ENCODE assay signal across 8 cellular contexts in the genomic region with DNA sequence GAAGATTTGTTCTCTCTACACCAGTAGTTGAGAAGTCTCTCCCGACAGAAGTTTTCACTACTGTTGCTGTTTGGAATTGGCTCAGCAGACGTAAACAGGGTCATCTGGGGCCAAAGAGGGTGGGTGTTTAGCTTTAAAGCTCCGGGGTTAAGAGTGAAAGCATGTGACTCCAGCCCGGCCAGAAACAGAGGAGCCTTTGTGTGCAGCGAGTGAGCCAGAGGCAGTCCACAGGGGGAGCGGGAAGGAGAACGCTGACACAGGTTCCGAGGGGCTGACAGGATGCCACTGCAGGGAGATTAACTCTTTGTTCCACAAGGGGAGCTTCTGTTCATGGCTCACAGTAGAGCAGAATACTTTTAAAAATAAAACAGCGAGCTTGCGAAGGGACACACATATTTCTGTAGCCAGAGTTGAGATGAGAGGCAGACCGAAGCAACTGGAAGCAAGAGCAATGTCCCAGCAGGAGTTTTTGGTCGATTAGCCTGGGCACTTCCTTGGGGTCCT. TPM values are rescaled to one million over a fixed set of nuclear protein-coding genes. Genes with fewer than 3 reads are reported as not detected.
DNase-seq lines count a peak whose midpoint lies in the region; TF ChIP-seq lines count a peak whose summit lies in the region.

No MANE protein-coding gene starts in this region.

- H3K36me3 ChIP-seq in colonic mucosa (no peaks in the 10 kb centered on the region), spleen (no peaks in the 10 kb centered on the region)

- TF ChIP-seq CTCF in colonic mucosa (IDR thresholded peaks at IDR 0.05), result no peak
- no peak for TF ChIP-seq CTCF in spleen (IDR thresholded peaks at IDR 0.05 in 8 of 11, conservative IDR thresholded peaks at IDR 0.05 in 3 of 11)

- 14 to 20% (median 16%) methylated on average over 12 of the region's 12 CpGs for WGBS in spleen, 5 donors

- peak overlapping the region; percentile 28 to 64 for H3K9ac ChIP-seq in colonic mucosa (ENCODE audit: low read depth in 2 of 2, low read length in 2 of 2)

- H3K27ac ChIP-seq in colonic mucosa (peak overlapping the region; percentile 66), spleen (peak overlapping the region; percentile 16 to 83 (median 64))

- intact Hi-C loops in colonic mucosa (cut with DNase I) (no loop called here), spleen (cut with DNase I; ENCODE audit: low total_unique reads) (no loop called here)

- H3K27me3 ChIP-seq in colonic mucosa (no peaks in the 10 kb centered on the region), spleen (replicated peaks in 1 of 7) (no peaks in the 10 kb centered on the region)

- H3K4me1 ChIP-seq in colonic mucosa (peaks cover 7% of the 10 kb centered on the region), spleen (peaks cover 20 to 43% (median 38%) of the 10 kb centered on the region in 6 donors)

- H3K9me3 ChIP-seq in colonic mucosa (no peaks in the 10 kb centered on the region), spleen (no peaks in the 10 kb centered on the region)

- DNase-seq in NCI-H146 (lab: John Stamatoyannopoulos, UW), result peak; percentile 28
- DNase-seq in NCI-H146 treated with DMSO at 0.1 percent for 48 hours (lab: John Stamatoyannopoulos, UW; ENCODE audit: unreplicated experiment), result no peak
- peak; percentile 88 for DNase-seq in OCI-M1 (lab: John Stamatoyannopoulos, UW)
- DNase-seq in colonic mucosa, result peak; percentile 80
- peak; percentile 91 for DNase-seq in left kidney (ENCODE audit: low read depth, low spot score)
- peak; percentile 80 for DNase-seq in spleen
- no peak for DNase-seq in cerebellum (ENCODE audit: low spot score)
- DNase-seq in D341Med (ENCODE audit: low spot score), result no peak

- no peak for TF ChIP-seq POLR2A in spleen (IDR thresholded peaks at IDR 0.05)

- peak overlapping the region; percentile 5 for H3K4me3 ChIP-seq in colonic mucosa
- peak overlapping the region in 5 of 8 donors; percentile 2 to 54 (median 12) for H3K4me3 ChIP-seq in spleen

RNA-seq across cellular contexts. Expression of a gene that starts 26.9 kb away (rescaled TPM):
- 10 to 100 TPM in 1 of 2 donors, 1 to 10 TPM in 1; 5.0 to 11.6 TPM for total RNA-seq in colonic mucosa
- total RNA-seq in spleen, result 10 to 100 TPM; 16.9 to 77.9 (median 36.1) TPM
- polyA plus RNA-seq in spleen, result 10 to 100 TPM; 25.5 to 33.1 (median 27.7) TPM
- total RNA-seq in cerebellum, result 4.3 TPM

RNA-seq across cellular contexts. Expression of a gene that starts 42.8 kb away (rescaled TPM):
- total RNA-seq in colonic mucosa (100 to 1,000 TPM; 163 to 167 TPM), spleen (100 to 1,000 TPM; 109 to 256 (median 145) TPM), cerebellum (84.8 TPM)
- polyA plus RNA-seq in spleen, result 100 to 1,000 TPM; 295 to 356 (median 353) TPM

Comparison
In these comparisons a context has a peak if more than half of its experiments do, and no peak if none do; other contexts are left out.
1. DNase-seq: peak in NCI-H146 (single experiment), OCI-M1 (single experiment), colonic mucosa (single experiment), left kidney (single experiment) and spleen (single experiment); none in NCI-H146 treated with DMSO at 0.1 percent for 48 hours (single experiment), cerebellum (single experiment) and D341Med (single experiment).